8 cellular contexts compared by ENCODE assay signal in genomic region chr13:75458696-75459422, GRCh38. TPM values are rescaled to one million over a fixed set of nuclear protein-coding genes. Genes with fewer than 3 reads are reported as not detected.
DNase-seq lines count a peak whose midpoint lies in the region; ATAC-seq and TF ChIP-seq lines count a peak whose summit lies in the region.

No MANE protein-coding gene starts in this region.

- DNase-seq in NCI-H82 (lab: John Stamatoyannopoulos, UW), result peak; percentile 88
- DNase-seq in pons (ENCODE audit: low spot score), result no peak
- no peak for DNase-seq in coronary artery (ENCODE audit: low spot score)
- DNase-seq in activated CD4-positive, CD25-positive, alpha-beta regulatory T cell treated with anti-CD3 and anti-CD28 coated beads, Interleukin-2, amount 50 U/mL, for 72 hours, result no peak
- DNase-seq in NCI-H1694 (lab: John Stamatoyannopoulos, UW), result no peak

- H3K27ac ChIP-seq in liver (ENCODE audit: low read depth in 1 of 2, low read length in 2 of 2) (peak overlapping the region; percentile 32 to 95), coronary artery (no peak overlapping the region)

- H3K36me3 ChIP-seq in liver (ENCODE audit: control insufficient read depth in 4 of 4, insufficient read depth in 3 of 4, low read depth in 1 of 4, low read length in 3 of 4), result no peaks in the 10 kb centered on the region

- 33% methylated on average over 6 of the region's 6 CpGs for WGBS in liver

- no peaks in the 10 kb centered on the region for H3K27me3 ChIP-seq in liver (ENCODE audit: control insufficient read depth in 4 of 4, insufficient read depth in 4 of 4, low read length in 3 of 4)

- no peaks in the 10 kb centered on the region for H3K9me3 ChIP-seq in liver (ENCODE audit: control insufficient read depth in 4 of 4, low read length in 3 of 4)

- H3K4me1 ChIP-seq in liver (ENCODE audit: control insufficient read depth in 4 of 4, insufficient read depth in 4 of 4, low read length in 3 of 4), result peaks cover 0 to 8% (median 4%) of the 10 kb centered on the region in 4 donors

- ATAC-seq in GM19324 (IDR thresholded peaks at IDR 0.05; ENCODE audit: low FRiP score, unreplicated experiment), result peak; percentile 100
- peak; percentile 99 for ATAC-seq in HG03064 (IDR thresholded peaks at IDR 0.05; ENCODE audit: low read depth, unreplicated experiment)

- peak overlapping the region in 1 of 3 donors; percentile 32 for H3K4me3 ChIP-seq in liver (ENCODE audit: low read depth in 1 of 3, low read length in 3 of 3)
- H3K4me3 ChIP-seq in coronary artery, result no peak overlapping the region

- TF ChIP-seq RAD21 in liver (IDR thresholded peaks at IDR 0.05), result peak; percentile 16 to 19

- no peak for TF ChIP-seq CTCF in liver (IDR thresholded peaks at IDR 0.05; ENCODE audit: low read depth, low read length, missing input control)
- no peak for TF ChIP-seq CTCF in coronary artery (IDR thresholded peaks at IDR 0.05)

- peak overlapping the region in 1 of 2 donors; percentile 27 for H3K9ac ChIP-seq in liver (ENCODE audit: low read depth in 1 of 2, low read length in 2 of 2)

TF ChIP-seq in liver, 16 proteins besides CTCF, POLR2A, EP300 and RAD21:
- TF ChIP-seq REST (IDR thresholded peaks at IDR 0.05) (peak; percentile 40), MAX (IDR thresholded peaks at IDR 0.05) (peak; percentile 31), ZBTB33 (IDR thresholded peaks at IDR 0.05) (no peak), ATF3 (IDR thresholded peaks at IDR 0.05) (no peak), YY1 (IDR thresholded peaks at IDR 0.05) (peak; percentile 78), HNF4G (IDR thresholded peaks at IDR 0.05) (no peak), SP1 (IDR thresholded peaks at IDR 0.05) (peak; percentile 84), RXRA (IDR thresholded peaks at IDR 0.05) (peak; percentile 54 to 67), JUND (IDR thresholded peaks at IDR 0.05) (no peak), TAF1 (conservative IDR thresholded peaks at IDR 0.05) (no peak), FOXA2 (IDR thresholded peaks at IDR 0.05) (peak; percentile 81), GABPA (IDR thresholded peaks at IDR 0.05 in 1 of 2, conservative IDR thresholded peaks at IDR 0.05 in 1 of 2) (peak in 1 of 2 donors; percentile 68), EGR1 (IDR thresholded peaks at IDR 0.05; ENCODE audit: low read depth in 2 of 2) (peak in 1 of 2 donors; percentile 26), NR2F2 (IDR thresholded peaks at IDR 0.05) (no peak), HNF4A (conservative IDR thresholded peaks at IDR 0.05) (peak; percentile 35 to 39), FOXA1 (IDR thresholded peaks at IDR 0.05) (peak; percentile 62)

RNA-seq across cellular contexts. Expression of gene TBC1D4, which starts 23.1 kb away (rescaled TPM):
- total RNA-seq in liver, result 10 to 100 TPM in 1 of 2 donors, 1 to 10 TPM in 1; 9.2 to 11.1 TPM
- 1 to 10 TPM; 2.3 to 3.8 TPM for polyA plus RNA-seq in liver

Comparison
In these comparisons a context has a peak if more than half of its experiments do, and no peak if none do; other contexts are left out.
1. H3K27ac ChIP-seq: peak in liver (2 of 2); none in coronary artery (0 of 2).